ENCODE assay signal across 10 cellular contexts in genomic region chr1:20255666-20256065, GRCh38. TPM values are rescaled to one million over a fixed set of nuclear protein-coding genes. Genes with fewer than 3 reads are reported as not detected.
DNase-seq lines count a peak whose midpoint lies in the region; ATAC-seq and TF ChIP-seq lines count a peak whose summit lies in the region.
"Had no signal": no experiment of that assay in that cellular context is flagged by ENCODE, and none has a peak within 500 bp of the region (broad histone marks: within the 10 kb centered on the region; RNA-seq: fewer than 3 reads in every experiment).

No MANE protein-coding gene starts in this region.

- peaks cover 13% of the 10 kb centered on the region for H3K27me3 Mint-ChIP-seq in activated naive CD8-positive, alpha-beta T cell treated with anti-CD3 and anti-CD28 coated beads, Interleukin-2, amount 50 U/mL, for 24 hours
- H3K27me3 Mint-ChIP-seq in CD8-positive, alpha-beta T cell (ENCODE audit: low read depth): peaks cover 6% of the 10 kb centered on the region

- CTCF ChIA-PET in CD8-positive, alpha-beta T cell (lab: Charles Lee): no interaction called here

- no peak overlapping the region for H3K27ac ChIP-seq in GM23248
- no peak overlapping the region for H3K27ac ChIP-seq in CD8-positive, alpha-beta T cell (ENCODE audit: low read depth, low read length)

- H3K4me3 Mint-ChIP-seq in activated naive CD8-positive, alpha-beta T cell treated with anti-CD3 and anti-CD28 coated beads, Interleukin-2, amount 50 U/mL, for 24 hours: no peak overlapping the region
- no peak overlapping the region for H3K4me3 Mint-ChIP-seq in CD8-positive, alpha-beta T cell
- H3K4me3 Mint-ChIP-seq: memory B cell had no signal

- H3K4me3 ChIP-seq in GM23248 (no peak overlapping the region), foreskin fibroblast (ENCODE audit: low read depth in 1 of 2, low read length in 2 of 2) (no peak overlapping the region)
- no peak overlapping the region for H3K4me3 ChIP-seq in CD8-positive, alpha-beta T cell (ENCODE audit: low read depth, low read length)

- H3K9me3 ChIP-seq in GM23248 (ENCODE audit: low read depth): no peaks in the 10 kb centered on the region
- H3K9me3 ChIP-seq in CD8-positive, alpha-beta T cell (ENCODE audit: low read length): no peaks in the 10 kb centered on the region

- ATAC-seq in activated naive CD8-positive, alpha-beta T cell treated with anti-CD3 and anti-CD28 coated beads, Interleukin-2, amount 50 U/mL, for 24 hours: no peak
- no peak for ATAC-seq in HG03439 (IDR thresholded peaks at IDR 0.05; ENCODE audit: unreplicated experiment)
- no peak for ATAC-seq in CD8-positive, alpha-beta T cell

- DNase-seq in AG08395 (ENCODE audit: low spot score): peak; percentile 57
- peak; percentile 45 for DNase-seq in GM23248
- peak; percentile 91 for DNase-seq in RPMI7951 (ENCODE audit: low read depth)
- DNase-seq in foreskin fibroblast: peak; percentile 64 to 73
- DNase-seq in activated naive CD8-positive, alpha-beta T cell treated with anti-CD3 and anti-CD28 coated beads, Interleukin-2, amount 50 U/mL, for 24 hours: no peak
- DNase-seq in CD8-positive, alpha-beta T cell: no peak
- no peak for DNase-seq in stimulated activated CD4-positive, alpha-beta T cell treated with anti-CD3 and anti-CD28 coated beads, Interleukin-1b, Interleukin-23, amount 100 ng/mL, for 48 hours

- no peaks in the 10 kb centered on the region for H3K36me3 ChIP-seq in GM23248 (ENCODE audit: low read depth)
- no peaks in the 10 kb centered on the region for H3K36me3 ChIP-seq in CD8-positive, alpha-beta T cell (ENCODE audit: insufficient read depth, low read length)

- H3K27me3 ChIP-seq in GM23248 (replicated peaks; ENCODE audit: insufficient read depth): peaks cover 24% of the 10 kb centered on the region
- no peaks in the 10 kb centered on the region for H3K27me3 ChIP-seq in CD8-positive, alpha-beta T cell (ENCODE audit: insufficient read depth, low read length)

- TF ChIP-seq CTCF in foreskin fibroblast (IDR thresholded peaks at IDR 0.05; ENCODE audit: low read depth, low read length): no peak
- no peak for TF ChIP-seq CTCF in CD8-positive, alpha-beta T cell (IDR thresholded peaks at IDR 0.05)

- POLR2A ChIA-PET in CD8-positive, alpha-beta T cell (lab: Charles Lee): no interaction called here

- no peaks in the 10 kb centered on the region for H4K20me1 ChIP-seq in GM23248 (ENCODE audit: insufficient read depth)

- H3K27ac Mint-ChIP-seq in activated naive CD8-positive, alpha-beta T cell treated with anti-CD3 and anti-CD28 coated beads, Interleukin-2, amount 50 U/mL, for 24 hours: no peak overlapping the region
- H3K27ac Mint-ChIP-seq in CD8-positive, alpha-beta T cell: no peak overlapping the region
- H3K27ac Mint-ChIP-seq: memory B cell had no signal

- no peak overlapping the region for H3K4me2 ChIP-seq in GM23248 (ENCODE audit: unreplicated experiment)

- no peaks in the 10 kb centered on the region for H3K79me2 ChIP-seq in GM23248 (ENCODE audit: insufficient read depth)

- H3K4me1 Mint-ChIP-seq in activated naive CD8-positive, alpha-beta T cell treated with anti-CD3 and anti-CD28 coated beads, Interleukin-2, amount 50 U/mL, for 24 hours: peaks cover 4% of the 10 kb centered on the region
- H3K4me1 Mint-ChIP-seq in CD8-positive, alpha-beta T cell (ENCODE audit: low read depth): no peaks in the 10 kb centered on the region
- H3K4me1 Mint-ChIP-seq: memory B cell had no signal

- H3K9me2 ChIP-seq in GM23248 (ENCODE audit: insufficient read depth): no peaks in the 10 kb centered on the region

- 58% methylated on average over 7 of the region's 7 CpGs for WGBS in GM23248 (ENCODE audit: low coverage in 1 of 2, low lambda C conversion rate in 2 of 2, missing lambda C conversion rate in 2 of 2), 2 experiments

- H3K9ac ChIP-seq in GM23248: no peak overlapping the region

- intact Hi-C loops in CD8-positive, alpha-beta T cell (cut with DNase I, micrococcal nuclease): no loop called here

- no peaks in the 10 kb centered on the region for H3K4me1 ChIP-seq in GM23248 (ENCODE audit: insufficient read depth)
- no peaks in the 10 kb centered on the region for H3K4me1 ChIP-seq in CD8-positive, alpha-beta T cell (ENCODE audit: insufficient read depth, low read length)

- H3F3A ChIP-seq in GM23248 (ENCODE audit: insufficient read depth): no peaks in the 10 kb centered on the region

- H3K36me3 Mint-ChIP-seq in activated naive CD8-positive, alpha-beta T cell treated with anti-CD3 and anti-CD28 coated beads, Interleukin-2, amount 50 U/mL, for 24 hours (ENCODE audit: low read depth): no peaks in the 10 kb centered on the region
- no peaks in the 10 kb centered on the region for H3K36me3 Mint-ChIP-seq in CD8-positive, alpha-beta T cell
- H3K36me3 Mint-ChIP-seq: memory B cell had no signal

- in situ Hi-C loops in GM23248 (cut with MboI): no loop called here

- no peak overlapping the region for H2AFZ ChIP-seq in GM23248

- no peaks in the 10 kb centered on the region for H3K9me3 Mint-ChIP-seq in activated naive CD8-positive, alpha-beta T cell treated with anti-CD3 and anti-CD28 coated beads, Interleukin-2, amount 50 U/mL, for 24 hours
- no peaks in the 10 kb centered on the region for H3K9me3 Mint-ChIP-seq in CD8-positive, alpha-beta T cell
- H3K9me3 Mint-ChIP-seq: memory B cell had no signal

RNA-seq across cellular contexts. Expression of gene VWA5B1, which starts 35.0 kb away (rescaled TPM):
- not detected in 2 replicates for total RNA-seq in GM23248 (2014; rRNA removed; shearing (Covaris generic))
- polyA plus RNA-seq in GM23248 (2016; fragmentation: Nextera tagmentation; extraction: Ambion mirVana): not detected in 2 replicates
- not detected in 2 replicates for total RNA-seq in RPMI7951 (2014; rRNA removed; shearing (Covaris generic))
- total RNA-seq in CD8-positive, alpha-beta T cell: not detected
- total RNA-seq: cardiac septum had no signal

Comparison
In these comparisons a context has a peak if more than half of its experiments do, and no peak if none do; other contexts are left out.
1. DNase-seq: peak in AG08395 (single experiment), GM23248 (single experiment), RPMI7951 (single experiment) and foreskin fibroblast (2 of 2); none in activated naive CD8-positive, alpha-beta T cell treated with anti-CD3 and anti-CD28 coated beads, Interleukin-2, amount 50 U/mL, for 24 hours (single experiment), CD8-positive, alpha-beta T cell (0 of 7) and stimulated activated CD4-positive, alpha-beta T cell treated with anti-CD3 and anti-CD28 coated beads, Interleukin-1b, Interleukin-23, amount 100 ng/mL, for 48 hours (single experiment).